In genomic region chr5:119239119-119239417, GRCh38 we compare ENCODE assay signal across 27 cellular contexts.
"Had no signal": no experiment of that assay in that cellular context is flagged by ENCODE, and none has a peak within 500 bp of the region (broad histone marks: within the 10 kb centered on the region; RNA-seq: fewer than 3 reads in every experiment).

No MANE protein-coding gene starts in this region.

- H3K4me3 Mint-ChIP-seq: activated B cell treated with CpG ODN at 0.5 μM for 24 hours; activated T-cell treated with anti-CD3 and anti-CD28 coated beads, Interleukin-2, amount 50 U/mL, for 4 hours; memory B cell; natural killer cell; stimulated activated memory B cell treated with anti-CD40 and anti-IgM and Interleukin-4, amounts not matched to agents 10 μg/mL and 1 μg/mL and 100 μg/mL, for 72 hours had no signal

- H3K4me3 ChIP-seq: breast epithelium, gastroesophageal sphincter, hepatocyte, right atrium auricular region, smooth muscle cell, tibial artery, upper lobe of right lung had no signal

- H3K27ac ChIP-seq: breast epithelium, gastroesophageal sphincter, hepatocyte, right atrium auricular region, tibial artery, upper lobe of right lung had no signal

- FAIRE-seq: endothelial cell of umbilical vein, keratinocyte had no signal

- H3K27me3 Mint-ChIP-seq: activated B cell treated with CpG ODN at 0.5 μM for 24 hours; memory B cell; stimulated activated memory B cell treated with anti-CD40 and anti-IgM and Interleukin-4, amounts not matched to agents 10 μg/mL and 1 μg/mL and 100 μg/mL, for 72 hours had no signal

- H3K4me1 Mint-ChIP-seq: activated B cell treated with CpG ODN at 0.5 μM for 24 hours; memory B cell; natural killer cell; stimulated activated memory B cell treated with anti-CD40 and anti-IgM and Interleukin-4, amounts not matched to agents 10 μg/mL and 1 μg/mL and 100 μg/mL, for 72 hours had no signal

- H2AFZ ChIP-seq: hepatocyte had no signal

- H3K4me1 ChIP-seq: breast epithelium, gastroesophageal sphincter, right atrium auricular region, tibial artery, upper lobe of right lung had no signal

- H3K4me2 ChIP-seq: hepatocyte, smooth muscle cell had no signal

- H3K9me3 Mint-ChIP-seq: activated B cell treated with CpG ODN at 0.5 μM for 24 hours; activated T-cell treated with anti-CD3 and anti-CD28 coated beads, Interleukin-2, amount 50 U/mL, for 4 hours; memory B cell; natural killer cell; stimulated activated memory B cell treated with anti-CD40 and anti-IgM and Interleukin-4, amounts not matched to agents 10 μg/mL and 1 μg/mL and 100 μg/mL, for 72 hours; T-helper 2 cell treated with Interferon-gamma antibody and Interleukin-4, amounts not matched to agents 5 μg/mL and 100 μg/mL, for 36 hours had no signal

- H3K79me2 ChIP-seq: hepatocyte had no signal

- ATAC-seq: gastroesophageal sphincter; left colon; natural killer cell; stimulated activated memory B cell treated with anti-CD40 and anti-IgM and Interleukin-4, amounts not matched to agents 10 μg/mL and 1 μg/mL and 100 μg/mL, for 72 hours; upper lobe of right lung had no signal

- H3K9me3 ChIP-seq: breast epithelium, gastroesophageal sphincter, right atrium auricular region, tibial artery, upper lobe of right lung had no signal

- DNase-seq: activated B cell treated with CpG ODN at 0.5 μM for 24 hours; activated CD4-positive, alpha-beta T cell treated with anti-CD3 and anti-CD28 coated beads, Interleukin-2, amount 50 U/mL, for 4 hours; activated CD8-positive, alpha-beta memory T cell treated with anti-CD3 and anti-CD28 coated beads, Interleukin-2, amount 50 U/mL, for 4 hours; activated gamma-delta T cell; activated T-cell treated with anti-CD3 and anti-CD28 coated beads, Interleukin-2, amount 50 U/mL, for 4 hours; amygdala; central memory CD4-positive, alpha-beta T cell; left colon; midbrain; natural killer cell; stimulated activated CD4-positive, alpha-beta T cell treated with anti-CD3 and anti-CD28 coated beads, Interleukin-1b, Interleukin-23, amount 100 ng/mL, for 48 hours; stimulated activated CD4-positive, alpha-beta T cell treated with anti-CD3 and anti-CD28 coated beads, Interleukin-4, amount 100 ng/mL, for 4 hours; stimulated activated CD8-positive, alpha-beta memory T cell treated with anti-CD3 and anti-CD28 coated beads, Interleukin-4, amount 100 ng/mL, for 48 hours; substantia nigra; T-helper 1 cell; tibial artery; upper lobe of right lung had no signal

- H3K27me3 ChIP-seq: breast epithelium, gastroesophageal sphincter, hepatocyte, right atrium auricular region, tibial artery, upper lobe of right lung had no signal

- H3K27ac Mint-ChIP-seq: activated B cell treated with CpG ODN at 0.5 μM for 24 hours; memory B cell; natural killer cell; stimulated activated memory B cell treated with anti-CD40 and anti-IgM and Interleukin-4, amounts not matched to agents 10 μg/mL and 1 μg/mL and 100 μg/mL, for 72 hours had no signal
